Comparison of ENCODE assay signal across 11 cellular contexts in genomic region chr1:166944186-166944967, GRCh38. TPM values are rescaled to one million over a fixed set of nuclear protein-coding genes. Genes with fewer than 3 reads are reported as not detected.
A peak's percentile ranks its signal among the peaks of the same experiment; 100 is the strongest.
DNase-seq lines count a peak whose midpoint lies in the region; ATAC-seq, FAIRE-seq and TF ChIP-seq lines count a peak whose summit lies in the region.
"Had no signal": no experiment of that assay in that cellular context is flagged by ENCODE, and none has a peak within 500 bp of the region (broad histone marks: within the 10 kb centered on the region; RNA-seq: fewer than 3 reads in every experiment).

No MANE protein-coding gene starts in this region.

- no peaks in the 10 kb centered on the region for H3K9me3 ChIP-seq in pancreas
- H3K9me3 ChIP-seq: neutrophil had no signal

- DNase-seq in AG08396 (ENCODE audit: low spot score) (peak; percentile 61), RCC 7860 (ENCODE audit: low spot score) (peak; percentile 92), glomerular visceral epithelial cell (ENCODE audit: extremely low spot score) (peak; percentile 87), nephron progenitor cell (no peak), NCI-H82 treated with DMSO at 0.1 percent for 48 hours (lab: John Stamatoyannopoulos, UW; ENCODE audit: unreplicated experiment) (no peak), pancreas (no peak)
- DNase-seq: activated gamma-delta T cell treated with Interleukin-2 at 50 U/mL for 16 hours; CD4-positive, alpha-beta T cell had no signal

- H3K27me3 Mint-ChIP-seq in nephron progenitor cell (ENCODE audit: low read depth, poor library complexity): no peaks in the 10 kb centered on the region

- no peak overlapping the region for H3K27ac ChIP-seq in pancreas
- H3K27ac ChIP-seq: neutrophil had no signal

- intact Hi-C loops in pancreas (cut with DNase I): no loop called here

- H3K4me3 Mint-ChIP-seq in nephron progenitor cell: no peak overlapping the region
- H3K4me3 Mint-ChIP-seq: CD4-positive, alpha-beta T cell had no signal

- no peak overlapping the region for H3K4me3 ChIP-seq in pancreas

- WGBS in pancreas, 2 donors: 70 to 76% methylated on average over 5 of the region's 5 CpGs

- no peaks in the 10 kb centered on the region for H3K36me3 Mint-ChIP-seq in nephron progenitor cell (ENCODE audit: low read depth)

- FAIRE-seq in RCC 7860 (lab: Jason Lieb, UNC): peak; percentile 96
- no peak for FAIRE-seq in pancreas (lab: Jason Lieb, UNC)

- no peak overlapping the region for H3K27ac Mint-ChIP-seq in nephron progenitor cell
- H3K27ac Mint-ChIP-seq: CD4-positive, alpha-beta T cell had no signal

- H3K4me1 Mint-ChIP-seq in nephron progenitor cell: peaks cover 27% of the 10 kb centered on the region

- ATAC-seq in GM18868 (IDR thresholded peaks at IDR 0.05; ENCODE audit: unreplicated experiment) (peak; percentile 75), pancreas (no peak), GM21786 (IDR thresholded peaks at IDR 0.05; ENCODE audit: unreplicated experiment) (no peak)

- TF ChIP-seq CTCF in nephron progenitor cell (IDR thresholded peaks at IDR 0.05) (no peak), pancreas (IDR thresholded peaks at IDR 0.05) (no peak)

- no peaks in the 10 kb centered on the region for H3K9me3 Mint-ChIP-seq in nephron progenitor cell
- H3K9me3 Mint-ChIP-seq: CD4-positive, alpha-beta T cell had no signal

- peaks cover 0 to 3% (median 0%) of the 10 kb centered on the region in 4 donors for H3K27me3 ChIP-seq in pancreas

- no peaks in the 10 kb centered on the region for H3K4me1 ChIP-seq in pancreas

- H3K36me3 ChIP-seq in pancreas: no peaks in the 10 kb centered on the region
- H3K36me3 ChIP-seq: neutrophil had no signal

RNA-seq across cellular contexts. Expression of gene ILDR2, which starts 31.0 kb away (rescaled TPM):
- total RNA-seq in pancreas: under 1 TPM; 0.09 to 0.95 (median 0.33) TPM
- under 1 TPM; 0.11 to 0.63 TPM for polyA plus RNA-seq in pancreas

RNA-seq across cellular contexts. Expression of gene MAEL, which starts 44.7 kb away (rescaled TPM):
- total RNA-seq in pancreas: under 1 TPM in 1 of 6 donors, not detected in 5; 0.12 TPM
- under 1 TPM in 1 of 2 donors, not detected in 1; 0.23 TPM for polyA plus RNA-seq in pancreas
- total RNA-seq: CD4-positive, alpha-beta T cell had no signal

Comparison
In these comparisons a context has a peak if more than half of its experiments do, and no peak if none do; other contexts are left out.
1. DNase-seq: peak in AG08396 (single experiment), RCC 7860 (single experiment) and glomerular visceral epithelial cell (single experiment); none in nephron progenitor cell (single experiment), NCI-H82 treated with DMSO at 0.1 percent for 48 hours (single experiment) and pancreas (0 of 6).